ENCODE assay signal across 8 cellular contexts in the genomic region with DNA sequence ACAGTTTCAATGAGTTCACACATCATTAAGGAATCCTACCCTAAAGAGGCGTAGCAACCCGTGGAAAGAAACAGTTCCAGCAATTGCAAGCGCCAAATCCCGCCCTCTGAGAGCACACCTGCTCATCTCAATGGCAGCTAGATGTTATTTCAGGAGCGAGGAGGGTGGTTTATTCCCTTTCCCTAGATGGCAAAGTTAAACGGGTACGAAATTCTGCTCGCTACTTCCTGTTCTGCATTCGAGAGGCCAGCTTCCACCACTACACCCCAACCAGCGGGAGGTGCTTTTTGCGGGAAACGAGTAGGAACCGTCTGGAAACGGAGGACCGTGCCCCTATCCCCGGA. TPM values are rescaled to one million over a fixed set of nuclear protein-coding genes. Genes with fewer than 3 reads are reported as not detected.
DNase-seq lines count a peak whose midpoint lies in the region; ATAC-seq, FAIRE-seq and TF ChIP-seq lines count a peak whose summit lies in the region.

No MANE protein-coding gene starts in this region.

- DNase-seq in AG04450 (ENCODE audit: low read depth, low spot score) (no peak), GM12865 (ENCODE audit: low read depth) (peak; percentile 49), NCI-H748 treated with DMSO at 0.1 percent for 48 hours (lab: John Stamatoyannopoulos, UW) (peak; percentile 21), amniotic stem cell (lab: John Stamatoyannopoulos, UW) (peak; percentile 16), small intestine (peak; percentile 55)

- H3K4me1 ChIP-seq in small intestine (ENCODE audit: control insufficient read depth in 2 of 2, insufficient read depth in 1 of 2, low read depth in 1 of 2, low read length in 1 of 2): no peaks in the 10 kb centered on the region

- H3K27me3 ChIP-seq in AG04450 (ENCODE audit: control insufficient read depth, insufficient read depth, low read length) (no peaks in the 10 kb centered on the region), small intestine (ENCODE audit: control insufficient read depth in 2 of 2, insufficient read depth in 2 of 2, low read length in 2 of 2) (no peaks in the 10 kb centered on the region)

- CTCF ChIA-PET in AG04450 (lab: Charles Lee): interaction anchor here (20.4 kb wide), 1 partner anchor 101 kb away, joined by 369 read pairs; no protein-coding TSS in a partner anchor

- H3K36me3 ChIP-seq in small intestine (ENCODE audit: control insufficient read depth in 2 of 2, insufficient read depth in 2 of 2, low read length in 2 of 2): no peaks in the 10 kb centered on the region

- no peaks in the 10 kb centered on the region; the same call in 1 of the 2 replicates for H3K9me3 ChIP-seq in AG04450 (ENCODE audit: control insufficient read depth, insufficient read depth, low read length)
- H3K9me3 ChIP-seq in small intestine (ENCODE audit: control insufficient read depth, low read depth): no peaks in the 10 kb centered on the region

- peak overlapping the region; percentile 77 for H3K27ac ChIP-seq in AG04450 (ENCODE audit: low read depth, low read length)
- H3K27ac ChIP-seq in small intestine (ENCODE audit: low read depth in 1 of 2, low read length in 1 of 2): peak overlapping the region; percentile 89 to 95

- POLR2A ChIA-PET in AG04450 (lab: Yijun Ruan, JAX): no interaction called here

- TF ChIP-seq CTCF in AG04450 (IDR thresholded peaks at IDR 0.05; ENCODE audit: low read depth, low read length) (no peak), GM12865 (IDR thresholded peaks at IDR 0.05; ENCODE audit: insufficient read depth, low read depth, low read length, missing control alignments) (no peak)

- WGBS in small intestine, 3 donors: 0 to 1% (median 0%) methylated on average over 16 of the region's 16 CpGs

- no peak for FAIRE-seq in small intestine (lab: Jason Lieb, UNC)

- ATAC-seq in HG03196 (IDR thresholded peaks at IDR 0.05; ENCODE audit: unreplicated experiment) (peak; percentile 18), GM21423 (IDR thresholded peaks at IDR 0.05; ENCODE audit: unreplicated experiment) (no peak)

- H3K4me3 ChIP-seq in AG04450 (ENCODE audit: low read depth, low read length) (peak overlapping the region; percentile 92), GM12865 (ENCODE audit: low read depth, low read length) (peak overlapping the region; percentile 67), iPS-11a (ENCODE audit: low read depth, low read length) (peak overlapping the region; percentile 94), small intestine (ENCODE audit: low read depth in 1 of 2, low read length in 2 of 2) (peak overlapping the region; percentile 82 to 94)

RNA-seq across cellular contexts. Expression of gene VPS29, which starts 0.6 kb away (rescaled TPM):
- polyA plus RNA-seq in AG04450 (2011; rRNA removed) (135 and 170 TPM in 2 replicates), small intestine (100 to 1,000 TPM; 159 to 171 (median 170) TPM)
- 26.2 and 38.4 TPM in 2 replicates for polyA minus RNA-seq in AG04450 (2011; rRNA and poly(A)+ RNA removed)

RNA-seq across cellular contexts. Expression of gene RAD9B, which starts 0.8 kb away (rescaled TPM):
- polyA plus RNA-seq in AG04450 (2011; rRNA removed) (0.07 and 0.26 TPM in 2 replicates), small intestine (under 1 TPM in 1 of 3 donors, not detected in 2; 0.24 TPM)
- polyA minus RNA-seq in AG04450 (2011; rRNA and poly(A)+ RNA removed): 0.17 TPM in 1 of 2 replicates, not detected in the other

RNA-seq across cellular contexts. Expression of gene FAM216A, which starts 32.7 kb away (rescaled TPM):
- polyA plus RNA-seq in AG04450 (2011; rRNA removed): 17.7 and 21.3 TPM in 2 replicates
- polyA minus RNA-seq in AG04450 (2011; rRNA and poly(A)+ RNA removed): 8.7 and 9.4 TPM in 2 replicates
- 1 to 10 TPM in 2 of 3 donors, under 1 TPM in 1; 0.45 to 4.2 (median 1.1) TPM for polyA plus RNA-seq in small intestine

RNA-seq across cellular contexts. Expression of gene GPN3, which starts 33.3 kb away (rescaled TPM):
- polyA plus RNA-seq in AG04450 (2011; rRNA removed) (16.8 and 25.6 TPM in 2 replicates), small intestine (10 to 100 TPM in 1 of 3 donors, 1 to 10 TPM in 2; 5.4 to 20.9 (median 8.6) TPM)
- polyA minus RNA-seq in AG04450 (2011; rRNA and poly(A)+ RNA removed): 9.1 and 11.6 TPM in 2 replicates

RNA-seq across cellular contexts. Expression of gene ARPC3, which starts 51.2 kb away (rescaled TPM):
- polyA plus RNA-seq in AG04450 (2011; rRNA removed): 57.0 and 82.3 TPM in 2 replicates
- polyA minus RNA-seq in AG04450 (2011; rRNA and poly(A)+ RNA removed): 24.3 and 30.3 TPM in 2 replicates
- polyA plus RNA-seq in small intestine: 100 to 1,000 TPM; 324 to 507 (median 456) TPM
